Comparison of ENCODE assay signal across 21 cellular contexts in the genomic region with DNA sequence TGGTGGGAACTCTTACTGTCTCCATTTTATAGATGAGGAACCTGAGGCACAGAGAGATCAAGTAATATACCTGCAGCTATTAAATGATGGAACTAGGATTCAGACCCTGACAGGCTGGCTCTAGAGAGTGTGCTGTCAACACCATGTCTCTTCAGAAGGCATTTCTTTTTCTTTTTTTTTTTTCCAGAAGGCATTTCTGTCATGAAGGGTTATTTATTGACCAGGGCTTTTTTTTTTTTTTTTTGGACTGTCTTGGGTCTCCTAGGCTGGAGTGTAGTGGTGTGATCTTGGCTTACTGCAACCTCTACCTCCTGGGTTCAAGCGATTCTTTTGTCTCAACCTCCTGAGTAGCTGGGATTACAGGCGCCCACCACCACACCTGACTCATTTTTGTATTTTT. TPM values are rescaled to one million over a fixed set of nuclear protein-coding genes. Genes with fewer than 3 reads are reported as not detected.
DNase-seq lines count a peak whose midpoint lies in the region; ATAC-seq lines count a peak whose summit lies in the region.
"Had no signal": no experiment of that assay in that cellular context is flagged by ENCODE, and none has a peak within 500 bp of the region (broad histone marks: within the 10 kb centered on the region; RNA-seq: fewer than 3 reads in every experiment).

No MANE protein-coding gene starts in this region.

- CTCF ChIA-PET in T-cell (lab: Charles Lee): interaction anchor here (0.7 to 3.7 kb wide), 7 partner anchors 12 to 116 kb away, joined by 3 to 14 read pairs (median 4); no protein-coding TSS in a partner anchor

- H3K27me3 Mint-ChIP-seq in activated T-cell treated with anti-CD3 and anti-CD28 coated beads, Interleukin-2, amount 50 U/mL, for 72 hours (ENCODE audit: low read depth): no peaks in the 10 kb centered on the region
- no peaks in the 10 kb centered on the region for H3K27me3 Mint-ChIP-seq in T-cell
- no peaks in the 10 kb centered on the region for H3K27me3 Mint-ChIP-seq in activated naive CD8-positive, alpha-beta T cell treated with anti-CD3 and anti-CD28 coated beads, Interleukin-2, amount 50 U/mL, for 24 hours

- peaks cover 79% of the 10 kb centered on the region for H3K4me1 Mint-ChIP-seq in activated T-cell treated with anti-CD3 and anti-CD28 coated beads, Interleukin-2, amount 50 U/mL, for 72 hours (ENCODE audit: low read depth)
- peaks cover 79 to 90% (median 80%) of the 10 kb centered on the region in 3 donors for H3K4me1 Mint-ChIP-seq in T-cell
- peaks cover 79% of the 10 kb centered on the region for H3K4me1 Mint-ChIP-seq in activated naive CD8-positive, alpha-beta T cell treated with anti-CD3 and anti-CD28 coated beads, Interleukin-2, amount 50 U/mL, for 24 hours

- H3K36me3 Mint-ChIP-seq in activated T-cell treated with anti-CD3 and anti-CD28 coated beads, Interleukin-2, amount 50 U/mL, for 72 hours (ENCODE audit: insufficient read depth in 2 of 2): peaks cover 0 to 35% of the 10 kb centered on the region in 2 donors
- peaks cover 20% of the 10 kb centered on the region for H3K36me3 Mint-ChIP-seq in T-cell
- H3K36me3 Mint-ChIP-seq in activated naive CD8-positive, alpha-beta T cell treated with anti-CD3 and anti-CD28 coated beads, Interleukin-2, amount 50 U/mL, for 24 hours (ENCODE audit: low read depth): peaks cover 43% of the 10 kb centered on the region

- no peak overlapping the region for H3K4me3 Mint-ChIP-seq in activated T-cell treated with anti-CD3 and anti-CD28 coated beads, Interleukin-2, amount 50 U/mL, for 72 hours
- no peak overlapping the region for H3K4me3 Mint-ChIP-seq in T-cell
- H3K4me3 Mint-ChIP-seq in activated naive CD8-positive, alpha-beta T cell treated with anti-CD3 and anti-CD28 coated beads, Interleukin-2, amount 50 U/mL, for 24 hours: no peak overlapping the region

- no peak for ATAC-seq in activated T-cell treated with anti-CD3 and anti-CD28 coated beads, Interleukin-2, amount 50 U/mL, for 72 hours (replicated peaks in 1 of 2)
- ATAC-seq in T-cell (replicated peaks in 1 of 4) (no peak), HG03135 (IDR thresholded peaks at IDR 0.05; ENCODE audit: unreplicated experiment) (no peak), GM21786 (IDR thresholded peaks at IDR 0.05; ENCODE audit: unreplicated experiment) (no peak), HG03354 (IDR thresholded peaks at IDR 0.05; ENCODE audit: poor library complexity, severe bottlenecking, unreplicated experiment) (no peak)
- no peak for ATAC-seq in activated naive CD8-positive, alpha-beta T cell treated with anti-CD3 and anti-CD28 coated beads, Interleukin-2, amount 50 U/mL, for 24 hours
- ATAC-seq: GM12878, PC-3 had no signal

- peak overlapping the region; percentile 38 for H3K27ac Mint-ChIP-seq in activated T-cell treated with anti-CD3 and anti-CD28 coated beads, Interleukin-2, amount 50 U/mL, for 72 hours
- peak overlapping the region; percentile 52 to 65 for H3K27ac Mint-ChIP-seq in T-cell
- H3K27ac Mint-ChIP-seq in activated naive CD8-positive, alpha-beta T cell treated with anti-CD3 and anti-CD28 coated beads, Interleukin-2, amount 50 U/mL, for 24 hours: peak overlapping the region; percentile 62

- H3K9me3 Mint-ChIP-seq in activated T-cell treated with anti-CD3 and anti-CD28 coated beads, Interleukin-2, amount 50 U/mL, for 72 hours: no peaks in the 10 kb centered on the region
- no peaks in the 10 kb centered on the region for H3K9me3 Mint-ChIP-seq in T-cell
- no peaks in the 10 kb centered on the region for H3K9me3 Mint-ChIP-seq in activated naive CD8-positive, alpha-beta T cell treated with anti-CD3 and anti-CD28 coated beads, Interleukin-2, amount 50 U/mL, for 24 hours

- no peak for DNase-seq in activated T-cell treated with anti-CD3 and anti-CD28 coated beads, Interleukin-2, amount 50 U/mL, for 72 hours
- DNase-seq in activated T-cell treated with anti-CD3 and anti-CD28 coated beads for 4 hours (no peak), T-cell (no peak)
- no peak for DNase-seq in activated naive CD8-positive, alpha-beta T cell treated with anti-CD3 and anti-CD28 coated beads, Interleukin-2, amount 50 U/mL, for 24 hours
- DNase-seq: DMS 273 treated with DMSO at 0.1 percent for 48 hours, DMS79, EL, GDM1, HCEC 1CT, KBM-7, MG63, NCI-H2029, NCI-H446, NCI-H524 treated with DMSO at 0.1 percent for 48 hours, NCI-H774, PC-3, SK-N-SH had no signal

- POLR2A ChIA-PET in T-cell (lab: Charles Lee): interaction anchor here (0.6 to 2.5 kb wide), 11 partner anchors 12 to 285 kb away, joined by 3 to 34 read pairs (median 6); no protein-coding TSS in a partner anchor

RNA-seq across cellular contexts. Expression of a gene that starts 22.6 kb away (rescaled TPM):
- 10 to 100 TPM; 74.4 to 75.6 TPM for total RNA-seq in activated T-cell treated with anti-CD3 and anti-CD28 coated beads, Interleukin-2, amount 50 U/mL, for 72 hours
- total RNA-seq in T-cell: 100 to 1,000 TPM in 4 of 5 donors, 10 to 100 TPM in 1; 99.5 to 189 (median 103) TPM

RNA-seq across cellular contexts. Expression of a gene that starts 27.6 kb away (rescaled TPM):
- 1 to 10 TPM in 1 of 2 donors, under 1 TPM in 1; 0.90 to 1.0 TPM for total RNA-seq in activated T-cell treated with anti-CD3 and anti-CD28 coated beads, Interleukin-2, amount 50 U/mL, for 72 hours
- total RNA-seq in T-cell: 1 to 10 TPM in 1 of 5 donors, under 1 TPM in 4; 0.23 to 1.2 (median 0.63) TPM
- total RNA-seq: GM12878 had no signal

RNA-seq across cellular contexts. Expression of a gene that starts 46.6 kb away (rescaled TPM):
- 10 to 100 TPM; 13.8 to 17.8 TPM for total RNA-seq in activated T-cell treated with anti-CD3 and anti-CD28 coated beads, Interleukin-2, amount 50 U/mL, for 72 hours
- total RNA-seq in T-cell: 1 to 10 TPM; 5.6 to 6.1 (median 5.9) TPM

RNA-seq across cellular contexts. Expression of a gene that starts 47.1 kb away (rescaled TPM):
- total RNA-seq in activated T-cell treated with anti-CD3 and anti-CD28 coated beads, Interleukin-2, amount 50 U/mL, for 72 hours: 10 to 100 TPM; 50.5 to 68.8 TPM
- 10 to 100 TPM; 57.8 to 66.4 (median 61.5) TPM for total RNA-seq in T-cell
